In the genomic region with DNA sequence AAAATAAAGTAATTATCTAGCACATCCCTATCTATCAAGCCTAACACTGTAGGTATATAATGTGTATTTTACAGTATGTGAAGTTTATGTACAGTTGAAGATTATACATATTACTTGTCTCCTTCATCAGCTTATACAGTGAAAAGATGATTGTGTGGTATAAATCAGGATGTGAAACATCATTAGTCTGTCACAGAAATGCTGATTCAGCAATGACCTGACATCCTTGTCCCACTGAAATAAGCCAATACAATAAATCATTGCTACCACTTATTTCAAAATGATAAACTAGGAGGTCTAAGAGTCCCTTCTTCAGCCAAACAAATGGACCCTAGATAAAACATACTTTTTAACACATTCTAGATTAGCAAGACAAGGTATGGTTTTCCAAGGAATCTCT, we compare ENCODE assay signal across 26 cellular contexts.
"Had no signal": no experiment of that assay in that cellular context is flagged by ENCODE, and none has a peak within 500 bp of the region (broad histone marks: within the 10 kb centered on the region; RNA-seq: fewer than 3 reads in every experiment).

No MANE protein-coding gene starts in this region.

- H2AFZ ChIP-seq: hepatocyte had no signal

- DNase-seq: islet precursor cell; left ventricle myocardium inferior; mesendoderm; naive B cell; natural killer cell; nephron progenitor cell; pancreas; posterior cingulate gyrus; retina; right cardiac atrium; sigmoid colon; small intestine; spleen; stimulated activated CD4-positive, alpha-beta T cell treated with anti-CD3 and anti-CD28 coated beads, Interleukin-4, amount 100 ng/mL, for 4 hours; stimulated activated CD8-positive, alpha-beta memory T cell treated with anti-CD3 and anti-CD28 coated beads, Interleukin-4, amount 100 ng/mL, for 48 hours; stimulated activated naive CD4-positive, alpha-beta T cell treated with Interleukin-2 at 50 U/mL for 16 hours; stimulated activated naive CD8-positive, alpha-beta T cell treated with anti-CD3 and anti-CD28 coated beads, Interleukin-15, amount 100 ng/mL, for 72 hours; substantia nigra; thyroid gland; transverse colon; upper lobe of left lung had no signal

- H3K4me2 ChIP-seq: hepatocyte had no signal

- H3K27ac ChIP-seq: hepatocyte, left ventricle myocardium inferior, pancreas, prostate gland, sigmoid colon, spleen, thyroid gland, transverse colon, upper lobe of left lung, vagina had no signal

- ATAC-seq: natural killer cell; pancreas; stimulated activated memory B cell treated with anti-CD40 and anti-IgM and Interleukin-4, amounts not matched to agents 10 μg/mL and 1 μg/mL and 100 μg/mL, for 72 hours; stimulated activated naive CD8-positive, alpha-beta T cell treated with anti-CD3 and anti-CD28 coated beads, Interleukin-15, amount 100 ng/mL, for 72 hours had no signal

- FAIRE-seq: pancreas, small intestine had no signal

- H3K4me1 ChIP-seq: left ventricle myocardium inferior, pancreas, prostate gland, sigmoid colon, spleen, thyroid gland, transverse colon, upper lobe of left lung had no signal

- H3K79me2 ChIP-seq: hepatocyte had no signal

- H3K4me3 ChIP-seq: hepatocyte, left ventricle myocardium inferior, lung, pancreas, prostate gland, sigmoid colon, spleen, thyroid gland, transverse colon, upper lobe of left lung, vagina had no signal

- H3K36me3 ChIP-seq: left ventricle myocardium inferior, pancreas, prostate gland, sigmoid colon, spleen, thyroid gland, transverse colon, upper lobe of left lung, vagina had no signal

- H3K9me3 ChIP-seq: left ventricle myocardium inferior, pancreas, prostate gland, spleen, thyroid gland, transverse colon, upper lobe of left lung, vagina had no signal

- H3K27me3 ChIP-seq: hepatocyte, pancreas, sigmoid colon, spleen, thyroid gland, transverse colon, upper lobe of left lung, vagina had no signal
